8 cellular contexts compared by ENCODE assay signal in genomic region chr9:4984571-4985375, GRCh38. TPM values are rescaled to one million over a fixed set of nuclear protein-coding genes. Genes with fewer than 3 reads are reported as not detected.
DNase-seq lines count a peak whose midpoint lies in the region; ATAC-seq and TF ChIP-seq lines count a peak whose summit lies in the region.

Gene JAK2, plus strand, starts transcription at chr9:4985272. Its CDS starts 36,716 bp downstream, at chr9:5021988.

- 0% methylated on average over 88 of the region's 88 CpGs; no CpG with 5 or more reads in 1 of the 2 experiments for WGBS in endodermal cell (ENCODE audit: insufficient coverage in 1 of 2, insufficient read length in 1 of 2), 2 experiments

- H3K27ac Mint-ChIP-seq in activated CD8-positive, alpha-beta memory T cell treated with anti-CD3 and anti-CD28 coated beads, Interleukin-2, amount 10 ng/mL, durations not matched to agents 7 days and 5 days: peak within 1 kb of the TSS; percentile 90
- H3K27ac Mint-ChIP-seq in endodermal cell: peak within 1 kb of the TSS; percentile 95

- CTCF ChIA-PET in activated CD8-positive, alpha-beta memory T cell treated with anti-CD3 and anti-CD28 coated beads, Interleukin-2, amount 10 ng/mL, durations not matched to agents 7 days and 5 days (lab: Charles Lee): interaction anchor here (0.7 to 6.6 kb wide), 14 partner anchors 9 to 244 kb away, joined by 3 to 80 read pairs (median 4); partner anchors contain the start of genes AK3 and RCL1

- no peaks in the 10 kb centered on the region for H3K9me3 ChIP-seq in endodermal cell (ENCODE audit: control insufficient read depth, low read length)

- peaks cover 7% of the 10 kb centered on the region for H3K36me3 Mint-ChIP-seq in activated CD8-positive, alpha-beta memory T cell treated with anti-CD3 and anti-CD28 coated beads, Interleukin-2, amount 10 ng/mL, durations not matched to agents 7 days and 5 days
- H3K36me3 Mint-ChIP-seq in endodermal cell (ENCODE audit: low read depth): no peaks in the 10 kb centered on the region

- peak within 1 kb of the TSS; percentile 63 for H3K4me3 ChIP-seq in HL-60 (replicated peaks; ENCODE audit: insufficient read depth, low read length)
- peak within 1 kb of the TSS; percentile 90 for H3K4me3 ChIP-seq in endodermal cell (ENCODE audit: low read length)

- peak; percentile 76 for ATAC-seq in GM19455 (IDR thresholded peaks at IDR 0.05; ENCODE audit: unreplicated experiment)
- ATAC-seq in activated CD8-positive, alpha-beta memory T cell treated with anti-CD3 and anti-CD28 coated beads, Interleukin-2, amount 10 ng/mL, durations not matched to agents 7 days and 5 days: peak; percentile 87

- H3K4me1 Mint-ChIP-seq in activated CD8-positive, alpha-beta memory T cell treated with anti-CD3 and anti-CD28 coated beads, Interleukin-2, amount 10 ng/mL, durations not matched to agents 7 days and 5 days: peaks cover 45% of the 10 kb centered on the region
- peaks cover 19% of the 10 kb centered on the region for H3K4me1 Mint-ChIP-seq in endodermal cell

- H3K4me3 Mint-ChIP-seq in activated CD8-positive, alpha-beta memory T cell treated with anti-CD3 and anti-CD28 coated beads, Interleukin-2, amount 10 ng/mL, durations not matched to agents 7 days and 5 days: peak within 1 kb of the TSS; percentile 88
- H3K4me3 Mint-ChIP-seq in endodermal cell: peak within 1 kb of the TSS; percentile 72

- H3K27me3 Mint-ChIP-seq in activated CD8-positive, alpha-beta memory T cell treated with anti-CD3 and anti-CD28 coated beads, Interleukin-2, amount 10 ng/mL, durations not matched to agents 7 days and 5 days: no peaks in the 10 kb centered on the region
- peaks cover 16% of the 10 kb centered on the region for H3K27me3 Mint-ChIP-seq in endodermal cell (ENCODE audit: insufficient read depth)

- H3K27me3 ChIP-seq in HL-60 (ENCODE audit: insufficient read depth, poor library complexity, severe bottlenecking): no peaks in the 10 kb centered on the region
- H3K27me3 ChIP-seq in endodermal cell (ENCODE audit: control insufficient read depth, insufficient read depth, low read length, poor library complexity, severe bottlenecking): peaks cover 8% of the 10 kb centered on the region

- peak; percentile 95 for DNase-seq in COLO668 (lab: John Stamatoyannopoulos, UW; ENCODE audit: unreplicated experiment)
- DNase-seq in HL-60 (ENCODE audit: low read depth in 1 of 2, low spot score in 1 of 2): peak; percentile 77 to 95
- DNase-seq in NOMO-1 treated with DMSO at 0.1 percent for 48 hours (lab: John Stamatoyannopoulos, UW; ENCODE audit: unreplicated experiment): peak; percentile 77
- DNase-seq in activated CD8-positive, alpha-beta memory T cell treated with anti-CD3 and anti-CD28 coated beads, Interleukin-2, amount 10 ng/mL, durations not matched to agents 7 days and 5 days: peak; percentile 94
- DNase-seq in endodermal cell: peak; percentile 96
- peak; percentile 77 for DNase-seq in middle frontal gyrus (ENCODE audit: extremely low spot score, low spot score)
- DNase-seq in stimulated activated CD8-positive, alpha-beta memory T cell treated with anti-CD3 and anti-CD28 coated beads, Interleukin-2, amount 100 ng/mL, for 48 hours (ENCODE audit: low read depth in 2 of 2): peak; percentile 75 to 76

- peak within 1 kb of the TSS; percentile 48 for H3K9ac ChIP-seq in endodermal cell (ENCODE audit: extremely low read depth, low read length, poor library complexity, severe bottlenecking)

- no peak for TF ChIP-seq CTCF in HL-60 (IDR thresholded peaks at IDR 0.05; ENCODE audit: insufficient read depth, low read length)
- peak; percentile 61 for TF ChIP-seq CTCF in endodermal cell (conservative IDR thresholded peaks at IDR 0.05)

- H3K36me3 ChIP-seq in endodermal cell (ENCODE audit: control insufficient read depth, insufficient read depth, low read length): no peaks in the 10 kb centered on the region

- H3K4me1 ChIP-seq in endodermal cell (ENCODE audit: control insufficient read depth, insufficient read depth, low read length): no peaks in the 10 kb centered on the region

- no peaks in the 10 kb centered on the region for H3K9me3 Mint-ChIP-seq in activated CD8-positive, alpha-beta memory T cell treated with anti-CD3 and anti-CD28 coated beads, Interleukin-2, amount 10 ng/mL, durations not matched to agents 7 days and 5 days (ENCODE audit: low read depth)
- no peaks in the 10 kb centered on the region for H3K9me3 Mint-ChIP-seq in endodermal cell

- H3K27ac ChIP-seq in HL-60 (replicated peaks) (peak within 1 kb of the TSS; percentile 91), endodermal cell (ENCODE audit: low read depth, low read length) (peak within 1 kb of the TSS; percentile 82)

RNA-seq across cellular contexts. Expression of gene JAK2, which starts in this region (rescaled TPM):
- total RNA-seq in activated CD8-positive, alpha-beta memory T cell treated with anti-CD3 and anti-CD28 coated beads, Interleukin-2, amount 10 ng/mL, durations not matched to agents 7 days and 5 days: 10 to 100 TPM; 20.6 to 27.0 TPM
- total RNA-seq in endodermal cell: 10 to 100 TPM; 10.4 to 12.3 TPM
- polyA plus RNA-seq in endodermal cell (2013, experiment 1 of 2): 4.2 TPM
- 3.6 TPM for polyA plus RNA-seq in endodermal cell (2013, experiment 2 of 2)

Comparison
In these comparisons a context has a peak if more than half of its experiments do, and no peak if none do; other contexts are left out.
1. Peak in every context shown above with its lines: DNase-seq, ATAC-seq, H3K4me3 ChIP-seq and H3K27ac ChIP-seq.